Comparison of ENCODE assay signal across 21 cellular contexts in genomic region chr18:45173327-45173726, GRCh38.
"Had no signal": no experiment of that assay in that cellular context is flagged by ENCODE, and none has a peak within 500 bp of the region (broad histone marks: within the 10 kb centered on the region; RNA-seq: fewer than 3 reads in every experiment).

No MANE protein-coding gene starts in this region.

- H3K27ac ChIP-seq: brain microvascular endothelial cell, cardiac muscle cell, VCaP had no signal

- ATAC-seq: PC-3, T-helper 17 cell had no signal

- DNase-seq: activated CD4-positive, alpha-beta memory T cell treated with anti-CD3 and anti-CD28 coated beads for 36 hours; activated CD4-positive, alpha-beta T cell treated with anti-CD3 and anti-CD28 coated beads, Interleukin-2, amount 10 ng/mL, durations not matched to agents 7 days and 5 days; activated CD4-positive, CD25-positive, alpha-beta regulatory T cell; activated CD8-positive, alpha-beta memory T cell treated with anti-CD3 and anti-CD28 coated beads for 24 hours; activated gamma-delta T cell treated with Interleukin-2 at 50 U/mL for 16 hours; activated naive CD4-positive, alpha-beta T cell treated with anti-CD3 and anti-CD28 coated beads, Interleukin-2, amount 10 ng/mL, durations not matched to agents 7 days and 5 days; activated naive CD8-positive, alpha-beta T cell treated with anti-CD3 and anti-CD28 coated beads for 36 hours; activated T-cell treated with anti-CD3 and anti-CD28 coated beads, Interleukin-2, amount 50 U/mL, for 48 hours; brain microvascular endothelial cell; NCI-H1105 treated with DMSO at 0.1 percent for 48 hours; NCI-H1436 treated with DMSO at 0.1 percent for 48 hours; NCI-H187; NCI-H2081; NCI-H446; NCI-H524; PC-3; SIG-M5; T-helper 17 cell; T-helper 9 cell had no signal

- H3K4me3 ChIP-seq: cardiac muscle cell had no signal

- H3K36me3 ChIP-seq: brain microvascular endothelial cell, cardiac muscle cell had no signal

- H3K27me3 ChIP-seq: brain microvascular endothelial cell had no signal
